ENCODE assay signal across 21 cellular contexts in the genomic region with DNA sequence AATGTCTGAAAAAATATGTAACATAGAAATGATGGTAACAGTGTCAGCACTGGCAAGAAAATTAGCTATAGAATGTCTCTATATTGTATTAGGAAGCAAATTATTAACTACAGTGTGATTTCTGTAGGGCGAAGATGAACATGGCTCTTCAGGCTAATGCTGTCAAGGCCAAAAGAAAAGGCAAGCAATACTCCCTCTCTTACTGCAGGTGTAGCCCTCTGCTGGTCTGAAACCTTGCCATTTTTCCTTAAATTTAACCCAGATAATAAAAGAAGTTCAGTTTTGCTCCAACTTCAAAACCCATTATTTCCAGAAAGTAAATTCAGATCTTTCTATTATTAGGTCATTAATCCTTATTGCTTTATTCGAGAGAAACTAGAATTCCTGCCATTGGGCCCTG.
DNase-seq lines count a peak whose midpoint lies in the region; ATAC-seq, FAIRE-seq and TF ChIP-seq lines count a peak whose summit lies in the region.
"Had no signal": no experiment of that assay in that cellular context is flagged by ENCODE, and none has a peak within 500 bp of the region (broad histone marks: within the 10 kb centered on the region; RNA-seq: fewer than 3 reads in every experiment).

No MANE protein-coding gene starts in this region.

- no peak overlapping the region for H3K18ac ChIP-seq in H1 (ENCODE audit: extremely low read depth, low read length)

- peak; percentile 19 for FAIRE-seq in G401.6 (lab: Jason Lieb, UNC)
- no peak for FAIRE-seq in H1 (lab: Jason Lieb, UNC)
- FAIRE-seq: endothelial cell of umbilical vein, TTC549 had no signal

- H3K9me3 ChIP-seq in OCI-LY3 (ENCODE audit: insufficient read depth, low read length) (no peaks in the 10 kb centered on the region), H1 (ENCODE audit: insufficient read depth in 2 of 2, low read depth in 1 of 2, low read length in 1 of 2) (no peaks in the 10 kb centered on the region), osteoblast (ENCODE audit: low read depth, low read length) (no peaks in the 10 kb centered on the region)
- H3K9me3 ChIP-seq: neutrophil, SJCRH30, tibial artery had no signal

- no peak overlapping the region for H4K8ac ChIP-seq in H1 (ENCODE audit: extremely low read depth, insufficient read depth, low read length)

- H2BK20ac ChIP-seq in H1 (ENCODE audit: low read length) = no peak overlapping the region

- no peaks in the 10 kb centered on the region for H3K27me3 Mint-ChIP-seq in mesothelial cell of epicardium (ENCODE audit: low read depth)
- H3K27me3 Mint-ChIP-seq: activated naive CD8-positive, alpha-beta T cell treated with anti-CD3 and anti-CD28 coated beads, Interleukin-2, amount 10 ng/mL, durations not matched to agents 7 days and 5 days; CD4-positive, alpha-beta T cell had no signal

- TF ChIP-seq RAD21 in H1 (IDR thresholded peaks at IDR 0.05 in 1 of 2, conservative IDR thresholded peaks at IDR 0.05 in 1 of 2; ENCODE audit: low read depth in 2 of 2, low read length in 2 of 2) = peak; percentile 46 to 55

- no peak for TF ChIP-seq POLR2A in H1 (IDR thresholded peaks at IDR 0.05; ENCODE audit: control extremely low read depth in 1 of 2, low read depth in 2 of 2, low read length in 2 of 2)

- H3K36me3 Mint-ChIP-seq in mesothelial cell of epicardium = no peaks in the 10 kb centered on the region

- 83% methylated on average over 2 of the region's 2 CpGs; no CpG with 5 or more reads in 1 of the 2 experiments for WGBS in H1 (ENCODE audit: extremely low coverage in 1 of 2, insufficient coverage in 1 of 2, insufficient read length in 1 of 2, insufficient replicate concordance in 2 of 2, low coverage in 1 of 2, low lambda C conversion rate in 2 of 2, missing lambda C conversion rate in 1 of 2), 2 experiments

- H3K27ac ChIP-seq in OCI-LY3 (ENCODE audit: low read length) = no peak overlapping the region
- H3K27ac ChIP-seq in H1 (ENCODE audit: low read depth, low read length) = no peak overlapping the region
- H3K27ac ChIP-seq in osteoblast (ENCODE audit: low read depth, low read length) = no peak overlapping the region
- H3K27ac ChIP-seq: neutrophil, SJCRH30, tibial artery had no signal

- H3K4ac ChIP-seq in H1 (replicated peaks; ENCODE audit: insufficient read length, low read depth, low read length) = no peak overlapping the region

- no peak for DNase-seq in H1 (ENCODE audit: low read depth in 1 of 2, low spot score in 2 of 2)
- no peak for DNase-seq in osteoblast (ENCODE audit: insufficient read length, low spot score, missing footprints)
- DNase-seq in effector CD4-positive, alpha-beta T cell = no peak
- no peak for DNase-seq in mesothelial cell of epicardium (ENCODE audit: low spot score in 2 of 2, unreplicated experiment in 2 of 2)
- DNase-seq: activated CD4-positive, alpha-beta T cell treated with anti-CD3 and anti-CD28 coated beads, Interleukin-2, amount 50 U/mL, for 4 hours; activated naive CD8-positive, alpha-beta T cell treated with anti-CD3 and anti-CD28 coated beads, Interleukin-2, amount 10 ng/mL, durations not matched to agents 7 days and 5 days; activated T-cell treated with anti-CD3 and anti-CD28 coated beads, Interleukin-2, amount 50 U/mL, for 48 hours; CD4-positive, alpha-beta T cell; cerebellar nuclear complex; islet precursor cell; NCI-H146; NCI-H446 treated with DMSO at 0.1 percent for 48 hours; SJCRH30; tibial artery had no signal

- H3K27me3 ChIP-seq in OCI-LY3 (ENCODE audit: low read depth, low read length) (no peaks in the 10 kb centered on the region), H1 (replicated peaks in 1 of 4; ENCODE audit: control insufficient read depth in 3 of 4, extremely low read depth in 1 of 4, insufficient read depth in 3 of 4, low read length in 3 of 4) (no peaks in the 10 kb centered on the region), osteoblast (ENCODE audit: insufficient read depth, low read length) (no peaks in the 10 kb centered on the region)
- H3K27me3 ChIP-seq: neutrophil, SJCRH30, tibial artery had no signal

- H3K79me1 ChIP-seq in H1 (ENCODE audit: low read depth, low read length) = no peaks in the 10 kb centered on the region

- H4K91ac ChIP-seq in H1 (replicated peaks; ENCODE audit: insufficient read length, low read length) = no peak overlapping the region

- H3K56ac ChIP-seq in H1 (replicated peaks; ENCODE audit: insufficient read length, low read depth, low read length) = no peak overlapping the region

- no peak overlapping the region for H2BK120ac ChIP-seq in H1 (replicated peaks; ENCODE audit: low read depth, low read length)

- CTCF ChIA-PET in H1 (lab: Charles Lee; ENCODE audit: partially characterized antibody) = interaction anchor here (0.7 to 2.1 kb wide), 11 partner anchors 8 to 385 kb away, joined by 3 to 6 read pairs (median 3); no protein-coding TSS in a partner anchor

- H3K27ac Mint-ChIP-seq in mesothelial cell of epicardium = no peak overlapping the region
- H3K27ac Mint-ChIP-seq: activated naive CD8-positive, alpha-beta T cell treated with anti-CD3 and anti-CD28 coated beads, Interleukin-2, amount 10 ng/mL, durations not matched to agents 7 days and 5 days; CD4-positive, alpha-beta T cell had no signal

- no peak overlapping the region for H4K5ac ChIP-seq in H1 (ENCODE audit: insufficient read length, low read depth, low read length)

- H4K20me1 ChIP-seq in OCI-LY3 (ENCODE audit: insufficient read depth, low read length) (no peaks in the 10 kb centered on the region), H1 (replicated peaks in 1 of 2; ENCODE audit: control insufficient read depth in 1 of 2, insufficient read depth in 2 of 2, low read length in 2 of 2) (no peaks in the 10 kb centered on the region), osteoblast (ENCODE audit: insufficient read depth, low read length) (no peaks in the 10 kb centered on the region)

- H3K23me2 ChIP-seq in H1 (ENCODE audit: low read depth, low read length) = no peaks in the 10 kb centered on the region

- no peak overlapping the region for H2BK15ac ChIP-seq in H1 (ENCODE audit: low read length)

- H2BK5ac ChIP-seq in H1 (ENCODE audit: low read depth, low read length) = no peak overlapping the region

- TF ChIP-seq EP300 in H1 (IDR thresholded peaks at IDR 0.05; ENCODE audit: borderline replicate concordance in 1 of 2, low read depth in 2 of 2, low read length in 2 of 2) = no peak

- no peak for ATAC-seq in GM18868 (IDR thresholded peaks at IDR 0.05; ENCODE audit: unreplicated experiment)
- ATAC-seq in HG03108 (IDR thresholded peaks at IDR 0.05; ENCODE audit: unreplicated experiment) = no peak

- no peaks in the 10 kb centered on the region for H3K36me3 ChIP-seq in OCI-LY3 (replicated peaks; ENCODE audit: low read depth, low read length)
- H3K36me3 ChIP-seq in H1 (ENCODE audit: control insufficient read depth in 2 of 4, insufficient read depth in 4 of 4, low read length in 3 of 4) = no peaks in the 10 kb centered on the region; a peak in 1 of 8 replicates
- no peaks in the 10 kb centered on the region for H3K36me3 ChIP-seq in osteoblast (ENCODE audit: insufficient read depth, low read length)
- H3K36me3 ChIP-seq: neutrophil, SJCRH30, tibial artery had no signal

- H3K4me3 Mint-ChIP-seq in mesothelial cell of epicardium = no peak overlapping the region
- H3K4me3 Mint-ChIP-seq: activated naive CD8-positive, alpha-beta T cell treated with anti-CD3 and anti-CD28 coated beads, Interleukin-2, amount 10 ng/mL, durations not matched to agents 7 days and 5 days; CD4-positive, alpha-beta T cell had no signal

- H2BK12ac ChIP-seq in H1 (ENCODE audit: low read depth, low read length) = no peak overlapping the region

- no peak overlapping the region for H2AK5ac ChIP-seq in H1 (ENCODE audit: low read depth, low read length)

- TF ChIP-seq CTCF in OCI-LY3 (IDR thresholded peaks at IDR 0.05; ENCODE audit: low read depth, low read length) (peak; percentile 42), H1 (IDR thresholded peaks at IDR 0.05; ENCODE audit: control extremely low read depth in 1 of 3, insufficient read depth in 1 of 3, low read depth in 1 of 3, low read length in 3 of 3) (peak in 2 of 3 experiments; percentile 33 to 48; a peak in 2 of 4 replicates), osteoblast (IDR thresholded peaks at IDR 0.05; ENCODE audit: extremely low read depth, low read depth, low read length) (peak; percentile 36), mesothelial cell of epicardium (IDR thresholded peaks at IDR 0.05; ENCODE audit: unreplicated experiment) (no peak)

- no peak overlapping the region for H3K14ac ChIP-seq in H1 (ENCODE audit: insufficient read length)

- POLR2A ChIA-PET in H1 (lab: Charles Lee; ENCODE audit: partially characterized antibody) = no interaction called here

- H3K4me1 ChIP-seq in OCI-LY3 (ENCODE audit: low read length) (peaks cover 6% of the 10 kb centered on the region), H1 (replicated peaks in 1 of 4; ENCODE audit: control insufficient read depth in 3 of 4, insufficient read depth in 4 of 4, low read length in 3 of 4) (no peaks in the 10 kb centered on the region), osteoblast (ENCODE audit: insufficient read depth, low read length) (no peaks in the 10 kb centered on the region)
- H3K4me1 ChIP-seq: SJCRH30, tibial artery had no signal

- H3K9ac ChIP-seq in OCI-LY3 (ENCODE audit: low read length) (no peak overlapping the region), H1 (replicated peaks in 1 of 4; ENCODE audit: extremely low read depth in 1 of 4, low read depth in 3 of 4, low read length in 3 of 4) (no peak overlapping the region)

- no peak overlapping the region for H3K4me3 ChIP-seq in OCI-LY3 (ENCODE audit: low read length)
- H3K4me3 ChIP-seq in H1 (ENCODE audit: extremely low read depth in 1 of 4, insufficient read depth in 2 of 4, low read depth in 3 of 4, low read length in 4 of 4) = no peak overlapping the region
- no peak overlapping the region for H3K4me3 ChIP-seq in osteoblast (ENCODE audit: insufficient read depth, low read length)
- H3K4me3 ChIP-seq: SJCRH30, tibial artery had no signal

- H3K4me2 ChIP-seq in OCI-LY3 (ENCODE audit: low read length) (no peak overlapping the region), H1 (ENCODE audit: insufficient read depth in 1 of 2, low read depth in 2 of 2, low read length in 2 of 2) (no peak overlapping the region), osteoblast (ENCODE audit: insufficient read depth, low read length) (no peak overlapping the region)

- H3K79me2 ChIP-seq in OCI-LY3 (ENCODE audit: low read length) (no peaks in the 10 kb centered on the region), H1 (ENCODE audit: control insufficient read depth in 1 of 2, insufficient read depth in 2 of 2, low read length in 2 of 2) (no peaks in the 10 kb centered on the region), osteoblast (ENCODE audit: insufficient read depth, low read length) (no peaks in the 10 kb centered on the region)

- no peak overlapping the region for H3K23ac ChIP-seq in H1 (ENCODE audit: insufficient read length)

- H2AFZ ChIP-seq in OCI-LY3 (ENCODE audit: low read depth, low read length) = no peak overlapping the region
- no peak overlapping the region for H2AFZ ChIP-seq in H1 (ENCODE audit: low read length)
- H2AFZ ChIP-seq in osteoblast (ENCODE audit: low read length) = no peak overlapping the region

- peaks cover 12% of the 10 kb centered on the region for H3K4me1 Mint-ChIP-seq in mesothelial cell of epicardium
- H3K4me1 Mint-ChIP-seq: activated naive CD8-positive, alpha-beta T cell treated with anti-CD3 and anti-CD28 coated beads, Interleukin-2, amount 10 ng/mL, durations not matched to agents 7 days and 5 days had no signal

- H3K9me3 Mint-ChIP-seq in mesothelial cell of epicardium = no peaks in the 10 kb centered on the region
- H3K9me3 Mint-ChIP-seq: activated naive CD8-positive, alpha-beta T cell treated with anti-CD3 and anti-CD28 coated beads, Interleukin-2, amount 10 ng/mL, durations not matched to agents 7 days and 5 days; CD4-positive, alpha-beta T cell had no signal
